ENCODE assay signal across 8 cellular contexts in the genomic region with DNA sequence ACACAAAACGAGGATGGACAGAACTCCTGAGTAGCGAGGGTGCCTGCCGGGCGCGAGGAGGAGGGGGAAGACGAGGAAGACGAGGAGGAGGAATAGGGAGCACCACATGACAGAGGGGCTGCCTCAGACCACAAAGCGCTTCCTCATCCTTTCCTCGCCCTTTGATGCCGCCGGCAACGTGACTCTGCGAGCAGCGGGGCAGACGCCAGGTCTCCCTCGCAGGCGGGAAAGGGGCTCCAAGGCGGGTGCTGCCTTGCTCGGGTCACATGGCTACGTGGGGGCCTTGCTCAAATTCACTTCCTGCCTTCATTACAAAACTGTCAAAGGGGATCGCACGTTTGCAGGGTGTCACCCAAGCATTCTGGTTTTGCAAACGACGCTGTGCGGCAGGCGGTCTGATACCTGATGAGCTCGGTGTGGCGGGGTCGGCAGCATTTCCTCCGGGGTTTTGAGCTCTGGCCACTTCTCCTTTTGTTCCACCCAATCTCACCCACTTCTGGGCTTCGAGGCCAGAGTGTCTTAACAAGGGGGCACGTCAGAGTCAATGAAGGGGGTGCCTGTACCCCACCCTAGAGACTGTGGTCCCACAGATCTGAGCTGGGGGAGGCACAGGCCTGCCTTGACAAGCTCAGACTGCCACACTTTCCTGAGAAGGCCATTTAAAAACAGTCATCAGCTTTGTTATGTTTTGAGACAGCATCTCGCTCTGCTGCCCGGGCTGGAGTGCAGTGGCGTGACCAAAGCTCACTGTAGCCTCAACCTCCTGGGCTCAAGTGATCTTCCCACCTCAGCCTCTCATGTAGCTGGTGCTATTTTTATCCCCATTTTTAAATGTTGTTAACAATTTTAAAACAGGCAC. TPM values are rescaled to one million over a fixed set of nuclear protein-coding genes. Genes with fewer than 3 reads are reported as not detected.
A peak's percentile ranks its signal among the peaks of the same experiment; 100 is the strongest.
DNase-seq lines count a peak whose midpoint lies in the region; ATAC-seq lines count a peak whose summit lies in the region.

No MANE protein-coding gene starts in this region.

- peak overlapping the region; percentile 84 for H3K27ac Mint-ChIP-seq in activated T-cell treated with anti-CD3 and anti-CD28 coated beads, Interleukin-2, amount 50 U/mL, for 72 hours

- H3K4me3 Mint-ChIP-seq in activated T-cell treated with anti-CD3 and anti-CD28 coated beads, Interleukin-2, amount 50 U/mL, for 72 hours, result peak overlapping the region; percentile 69 to 80

- ATAC-seq in GM19372 (IDR thresholded peaks at IDR 0.05; ENCODE audit: low read depth, unreplicated experiment), result peak; percentile 66
- ATAC-seq in activated T-cell treated with anti-CD3 and anti-CD28 coated beads, Interleukin-2, amount 50 U/mL, for 72 hours (replicated peaks in 1 of 2), result peak; percentile 49 to 54

- H3K9me3 Mint-ChIP-seq in activated T-cell treated with anti-CD3 and anti-CD28 coated beads, Interleukin-2, amount 50 U/mL, for 72 hours, result no peaks in the 10 kb centered on the region

- no peaks in the 10 kb centered on the region for H3K27me3 Mint-ChIP-seq in activated T-cell treated with anti-CD3 and anti-CD28 coated beads, Interleukin-2, amount 50 U/mL, for 72 hours (ENCODE audit: low read depth)

- H3K4me1 Mint-ChIP-seq in activated T-cell treated with anti-CD3 and anti-CD28 coated beads, Interleukin-2, amount 50 U/mL, for 72 hours (ENCODE audit: low read depth), result peaks cover 52% of the 10 kb centered on the region

- DNase-seq in Kasumi-1 (lab: John Stamatoyannopoulos, UW) (peak; percentile 89 to 90), RPMI8226 (no peak), NCI-H446 (lab: John Stamatoyannopoulos, UW) (no peak), occipital lobe (lab: John Stamatoyannopoulos, UW) (no peak), putamen (ENCODE audit: low spot score) (no peak)
- DNase-seq in activated T-cell treated with anti-CD3 and anti-CD28 coated beads, Interleukin-2, amount 50 U/mL, for 72 hours, result peak; percentile 49 to 66
- peak; percentile 47 for DNase-seq in stimulated activated CD4-positive, alpha-beta T cell treated with anti-CD3 and anti-CD28 coated beads, Interleukin-4, amount 100 ng/mL, for 1 hour

- peaks cover 12 to 34% of the 10 kb centered on the region in 2 donors for H3K36me3 Mint-ChIP-seq in activated T-cell treated with anti-CD3 and anti-CD28 coated beads, Interleukin-2, amount 50 U/mL, for 72 hours (ENCODE audit: insufficient read depth in 2 of 2)

RNA-seq across cellular contexts. Expression of a gene that starts 14.9 kb away (rescaled TPM):
- total RNA-seq in activated T-cell treated with anti-CD3 and anti-CD28 coated beads, Interleukin-2, amount 50 U/mL, for 72 hours, result 100 to 1,000 TPM; 144 to 157 TPM
- 61.3 TPM for total RNA-seq in occipital lobe

RNA-seq across cellular contexts. Expression of a gene that starts 42.3 kb away (rescaled TPM):
- total RNA-seq in activated T-cell treated with anti-CD3 and anti-CD28 coated beads, Interleukin-2, amount 50 U/mL, for 72 hours, result 10 to 100 TPM; 29.9 to 39.6 TPM
- 2.0 TPM for total RNA-seq in occipital lobe

RNA-seq across cellular contexts. Expression of a gene that starts 44.4 kb away (rescaled TPM):
- under 1 TPM in 1 of 2 donors, not detected in 1; 0.10 TPM for total RNA-seq in activated T-cell treated with anti-CD3 and anti-CD28 coated beads, Interleukin-2, amount 50 U/mL, for 72 hours
- total RNA-seq in occipital lobe, result not detected

Comparison
In these comparisons a context has a peak if more than half of its experiments do, and no peak if none do; other contexts are left out.
1. DNase-seq: peak in Kasumi-1 (2 of 2), activated T-cell treated with anti-CD3 and anti-CD28 coated beads, Interleukin-2, amount 50 U/mL, for 72 hours (2 of 2) and stimulated activated CD4-positive, alpha-beta T cell treated with anti-CD3 and anti-CD28 coated beads, Interleukin-4, amount 100 ng/mL, for 1 hour (single experiment); none in RPMI8226 (single experiment), NCI-H446 (0 of 2), occipital lobe (single experiment) and putamen (single experiment).
2. RNA of a gene that starts 42.3 kb away (total RNA-seq): 29.9 to 39.6 TPM in activated T-cell treated with anti-CD3 and anti-CD28 coated beads, Interleukin-2, amount 50 U/mL, for 72 hours; 2.0 TPM in occipital lobe (single experiment); every median in the first group is over 10 times any median in the second.